In genomic region chr13:54643863-54644262, GRCh38 we compare ENCODE assay signal across 27 cellular contexts.
"Had no signal": no experiment of that assay in that cellular context is flagged by ENCODE, and none has a peak within 500 bp of the region (broad histone marks: within the 10 kb centered on the region; RNA-seq: fewer than 3 reads in every experiment).

No MANE protein-coding gene starts in this region.

- H3K4me3 ChIP-seq: stomach, suprapubic skin, testis, thoracic aorta, thyroid gland, tibial artery, tibial nerve, transverse colon, upper lobe of left lung, upper lobe of right lung, uterus, vagina had no signal

- DNase-seq: stimulated activated CD4-positive, alpha-beta T cell treated with anti-CD3 and anti-CD28 coated beads, Interleukin-2, amount 100 ng/mL, for 48 hours; stimulated activated CD4-positive, alpha-beta T cell treated with anti-CD3 and anti-CD28 coated beads, Interleukin-4, amount 100 ng/mL, for 1 hour; stimulated activated CD4-positive, alpha-beta T cell treated with anti-CD3 and anti-CD28 coated beads, Interleukin-4, amount 100 ng/mL, for 24 hours; stimulated activated CD4-positive, alpha-beta T cell treated with anti-CD3 and anti-CD28 coated beads, Interleukin-4, amount 100 ng/mL, for 4 hours; stimulated activated CD8-positive, alpha-beta memory T cell treated with anti-CD3 and anti-CD28 coated beads, Interleukin-4, amount 100 ng/mL, for 48 hours; stimulated activated naive B cell treated with anti-CD40 and anti-IgM and Interleukin-4, amounts not matched to agents 10 μg/mL and 1 μg/mL and 100 μg/mL, for 72 hours; stimulated activated naive CD4-positive, alpha-beta T cell; stimulated activated naive CD4-positive, alpha-beta T cell treated with Interleukin-2 at 50 U/mL for 16 hours; stimulated activated naive CD8-positive, alpha-beta T cell treated with anti-CD3 and anti-CD28 coated beads, Interleukin-15, amount 100 ng/mL, for 72 hours; stimulated activated naive CD8-positive, alpha-beta T cell treated with anti-CD3 and anti-CD28 coated beads, Interleukin-15, Interleukin-2, amounts not matched to agents 100 U/mL and 50 U/mL, for 24 hours; stomach; substantia nigra; testis; thyroid gland; tibial artery; transverse colon; trophoblast cell; upper lobe of left lung; upper lobe of right lung; uterus had no signal

- H3K36me3 ChIP-seq: stomach, suprapubic skin, thoracic aorta, thyroid gland, tibial artery, tibial nerve, transverse colon, upper lobe of left lung, upper lobe of right lung, uterus, vagina had no signal

- H3K9me3 ChIP-seq: stomach, suprapubic skin, testis, thoracic aorta, thyroid gland, tibial artery, tibial nerve, transverse colon, upper lobe of left lung, upper lobe of right lung, uterus, vagina had no signal

- H3K27me3 ChIP-seq: stomach, suprapubic skin, testis, thyroid gland, tibial artery, tibial nerve, transverse colon, upper lobe of left lung, upper lobe of right lung, uterus, vagina had no signal

- FAIRE-seq: urothelium cell line had no signal

- H3K4me1 ChIP-seq: stomach, suprapubic skin, testis, thyroid gland, tibial artery, tibial nerve, transverse colon, upper lobe of left lung, upper lobe of right lung, uterus, vagina had no signal

- H3K27ac ChIP-seq: stomach, suprapubic skin, testis, thoracic aorta, thyroid gland, tibial artery, tibial nerve, transverse colon, upper lobe of left lung, upper lobe of right lung, uterus, vagina had no signal

- ATAC-seq: stimulated activated effector memory CD8-positive, alpha-beta T cell treated with anti-CD3 and anti-CD28 coated beads, Interleukin-12 subunit alpha, Interleukin-12 subunit beta, amount 100 ng/mL, for 72 hours; stimulated activated memory B cell treated with anti-CD40 and anti-IgM and Interleukin-4, amounts not matched to agents 10 μg/mL and 1 μg/mL and 100 μg/mL, for 72 hours; stimulated activated naive B cell treated with anti-CD40 and anti-IgM and Interleukin-4, amounts not matched to agents 10 μg/mL and 1 μg/mL and 100 μg/mL, for 72 hours; stimulated activated naive CD8-positive, alpha-beta T cell treated with anti-CD3 and anti-CD28 coated beads, Interleukin-15, amount 100 ng/mL, for 72 hours; stimulated activated naive CD8-positive, alpha-beta T cell treated with anti-CD3 and anti-CD28 coated beads, Interleukin-15, Interleukin-2, amounts not matched to agents 100 U/mL and 50 U/mL, for 24 hours; upper lobe of right lung had no signal
